12 cellular contexts compared by ENCODE assay signal in genomic region chr14:53962954-53963490, GRCh38. TPM values are rescaled to one million over a fixed set of nuclear protein-coding genes. Genes with fewer than 3 reads are reported as not detected.
DNase-seq lines count a peak whose midpoint lies in the region; ATAC-seq and TF ChIP-seq lines count a peak whose summit lies in the region.
"Had no signal": no experiment of that assay in that cellular context is flagged by ENCODE, and none has a peak within 500 bp of the region (broad histone marks: within the 10 kb centered on the region; RNA-seq: fewer than 3 reads in every experiment).

No MANE protein-coding gene starts in this region.

- no peak overlapping the region for H3K4me3 Mint-ChIP-seq in T-helper 2 cell treated with Interferon-gamma antibody and Interleukin-4, amounts not matched to agents 5 μg/mL and 100 μg/mL, for 36 hours

- intact Hi-C loops in PC-9 (cut with micrococcal nuclease; ENCODE audit: unreplicated experiment) (no loop called here), esophagus muscularis mucosa (cut with DNase I) (no loop called here)

- no peaks in the 10 kb centered on the region for H3K9me3 ChIP-seq in PC-9 (ENCODE audit: insufficient read depth, low read depth)
- no peaks in the 10 kb centered on the region for H3K9me3 ChIP-seq in esophagus muscularis mucosa
- no peaks in the 10 kb centered on the region for H3K9me3 ChIP-seq in thoracic aorta
- H3K9me3 ChIP-seq: SJCRH30 had no signal

- H3K4me1 ChIP-seq in PC-9 (replicated peaks; ENCODE audit: insufficient read depth), result peaks cover 2% of the 10 kb centered on the region; the same call in 1 of the 2 replicates
- peaks cover 11 to 12% (median 12%) of the 10 kb centered on the region in 4 donors for H3K4me1 ChIP-seq in esophagus muscularis mucosa
- peaks cover 0 to 12% of the 10 kb centered on the region in 2 donors for H3K4me1 ChIP-seq in thoracic aorta (ENCODE audit: control insufficient read depth in 1 of 2, low read depth in 2 of 2)
- H3K4me1 ChIP-seq: SJCRH30 had no signal

- H3K27me3 Mint-ChIP-seq in T-helper 2 cell treated with Interferon-gamma antibody and Interleukin-4, amounts not matched to agents 5 μg/mL and 100 μg/mL, for 36 hours (ENCODE audit: low read depth), result peaks cover 69% of the 10 kb centered on the region

- TF ChIP-seq EP300 in esophagus muscularis mucosa (IDR thresholded peaks at IDR 0.05), result no peak

- H3K79me2 ChIP-seq in PC-9 (ENCODE audit: low read depth), result no peaks in the 10 kb centered on the region

- no peaks in the 10 kb centered on the region for H3K36me3 Mint-ChIP-seq in T-helper 2 cell treated with Interferon-gamma antibody and Interleukin-4, amounts not matched to agents 5 μg/mL and 100 μg/mL, for 36 hours (ENCODE audit: low read depth)

- no TSS peak for BruUV-seq in PC-9 (replicated peaks; lab: Mats Ljungman, UMichigan)

- DNase-seq in PC-9, result no peak
- DNase-seq in esophagus muscularis mucosa (ENCODE audit: extremely low spot score), result no peak
- DNase-seq in mucosa of gallbladder (ENCODE audit: low spot score), result peak; percentile 42
- no peak for DNase-seq in thoracic aorta (ENCODE audit: low spot score)
- DNase-seq in NCI-H1436 treated with DMSO at 0.1 percent for 48 hours (lab: John Stamatoyannopoulos, UW), result no peak
- no peak for DNase-seq in T-helper 2 cell treated with Interferon-gamma antibody and Interleukin-4, amounts not matched to agents 5 μg/mL and 100 μg/mL, for 36 hours (ENCODE audit: low spot score)
- DNase-seq: activated effector memory CD4-positive, alpha-beta T cell treated with Interleukin-2 at 50 U/mL for 16 hours; DND-41; NCI-H446; SJCRH30 had no signal

- H2AFZ ChIP-seq in PC-9, result no peak overlapping the region

- POLR2A ChIA-PET in PC-9 (lab: Charles Lee; ENCODE audit: unreplicated experiment), result interaction anchor here (0.6 to 0.8 kb wide), 3 partner anchors 12 to 143 kb away, joined by 4 to 6 read pairs (median 4); no protein-coding TSS in a partner anchor

- H3K27ac ChIP-seq in PC-9 (no peak overlapping the region), esophagus muscularis mucosa (replicated peaks in 1 of 4) (no peak overlapping the region), thoracic aorta (no peak overlapping the region)
- H3K27ac ChIP-seq: SJCRH30 had no signal

- TF ChIP-seq POLR2A in esophagus muscularis mucosa (IDR thresholded peaks at IDR 0.05; ENCODE audit: low read depth), result no peak

- H3K4me3 ChIP-seq in PC-9 (no peak overlapping the region), esophagus muscularis mucosa (peak overlapping the region; percentile 42 to 53 (median 44)), thoracic aorta (peak overlapping the region; percentile 72)
- H3K4me3 ChIP-seq: SJCRH30 had no signal

- H3K36me3 ChIP-seq in PC-9 (ENCODE audit: low read depth) (no peaks in the 10 kb centered on the region), esophagus muscularis mucosa (no peaks in the 10 kb centered on the region), thoracic aorta (no peaks in the 10 kb centered on the region)
- H3K36me3 ChIP-seq: SJCRH30 had no signal

- TF ChIP-seq CTCF in PC-9 (conservative IDR thresholded peaks at IDR 0.05), result no peak
- TF ChIP-seq CTCF in esophagus muscularis mucosa (IDR thresholded peaks at IDR 0.05), result no peak
- TF ChIP-seq CTCF in thoracic aorta (IDR thresholded peaks at IDR 0.05), result no peak

- 31% methylated on average over 13 of the region's 16 CpGs for WGBS in esophagus muscularis mucosa

- peaks cover 4% of the 10 kb centered on the region for H3K4me1 Mint-ChIP-seq in T-helper 2 cell treated with Interferon-gamma antibody and Interleukin-4, amounts not matched to agents 5 μg/mL and 100 μg/mL, for 36 hours (ENCODE audit: low read depth)

- H3K4me2 ChIP-seq in PC-9, result peak overlapping the region; percentile 19; the same call in 1 of the 2 replicates

- ATAC-seq in thoracic aorta (ENCODE audit: insufficient number of reproducible peaks, low FRiP score, low read depth) (no peak), HG02571 (IDR thresholded peaks at IDR 0.05; ENCODE audit: unreplicated experiment) (no peak), HG03139 (IDR thresholded peaks at IDR 0.05; ENCODE audit: unreplicated experiment) (no peak)

- H4K20me1 ChIP-seq in PC-9 (ENCODE audit: insufficient read depth), result no peaks in the 10 kb centered on the region

- no peaks in the 10 kb centered on the region for H3K9me2 ChIP-seq in PC-9 (ENCODE audit: insufficient read depth)

- H3K9me3 Mint-ChIP-seq in T-helper 2 cell treated with Interferon-gamma antibody and Interleukin-4, amounts not matched to agents 5 μg/mL and 100 μg/mL, for 36 hours, result no peaks in the 10 kb centered on the region

- CTCF ChIA-PET in PC-9 (lab: Charles Lee), result interaction anchor here (0.6 kb wide), 1 partner anchor 15 kb away, joined by 4 read pairs; no protein-coding TSS in a partner anchor

- H3F3A ChIP-seq in PC-9 (ENCODE audit: insufficient read depth, low read depth), result no peaks in the 10 kb centered on the region

- H3K27ac Mint-ChIP-seq in T-helper 2 cell treated with Interferon-gamma antibody and Interleukin-4, amounts not matched to agents 5 μg/mL and 100 μg/mL, for 36 hours, result no peak overlapping the region

- no peaks in the 10 kb centered on the region for H3K27me3 ChIP-seq in PC-9 (ENCODE audit: insufficient read depth, low read depth)
- H3K27me3 ChIP-seq in esophagus muscularis mucosa, result peaks cover 0 to 64% (median 6%) of the 10 kb centered on the region in 4 donors
- H3K27me3 ChIP-seq in thoracic aorta (replicated peaks; ENCODE audit: insufficient read depth), result no peaks in the 10 kb centered on the region
- H3K27me3 ChIP-seq: SJCRH30 had no signal

RNA-seq across cellular contexts. Expression of gene BMP4, which starts 6.4 kb away (rescaled TPM):
- total RNA-seq in PC-9 (2021) (62.4 and 63.5 TPM in 2 replicates), esophagus muscularis mucosa (10 to 100 TPM; 16.0 to 29.9 (median 18.9) TPM), mucosa of gallbladder (44.2 TPM), thoracic aorta (10 to 100 TPM; 23.7 to 26.9 TPM)
